ENCODE assay signal across 17 cellular contexts in the genomic region with DNA sequence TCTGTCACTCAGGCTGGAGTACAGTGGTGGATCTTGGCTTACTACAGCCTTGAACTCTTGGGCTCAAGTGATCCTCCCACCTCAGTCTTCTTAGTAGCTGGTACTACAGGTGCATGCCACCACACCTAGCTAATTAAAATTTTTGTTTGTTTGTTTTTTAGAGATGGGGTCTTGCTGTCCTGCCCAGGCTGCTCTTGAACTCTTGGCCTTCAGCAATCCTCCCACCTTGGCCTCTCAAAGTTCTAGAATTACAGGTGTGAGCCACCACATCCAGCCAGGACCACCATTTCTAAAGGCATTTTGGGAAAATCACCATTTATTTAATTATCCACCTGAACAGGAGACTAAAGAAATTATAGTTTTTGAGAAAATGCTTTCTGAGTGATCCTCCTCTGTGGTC.
A peak's percentile ranks its signal among the peaks of the same experiment; 100 is the strongest.
DNase-seq lines count a peak whose midpoint lies in the region; ATAC-seq and TF ChIP-seq lines count a peak whose summit lies in the region.
"Had no signal": no experiment of that assay in that cellular context is flagged by ENCODE, and none has a peak within 500 bp of the region (broad histone marks: within the 10 kb centered on the region; RNA-seq: fewer than 3 reads in every experiment).

No MANE protein-coding gene starts in this region.

- H3K4me1 Mint-ChIP-seq in HFFc6 (ENCODE audit: low read depth): peaks cover 85% of the 10 kb centered on the region
- H3K4me1 Mint-ChIP-seq: CD8-positive, alpha-beta memory T cell had no signal

- H3K36me3 ChIP-seq in brain microvascular endothelial cell (replicated peaks) (no peaks in the 10 kb centered on the region), mesodermal cell (ENCODE audit: control insufficient read depth, insufficient read depth, low read length) (peaks cover 25% of the 10 kb centered on the region), subcutaneous abdominal adipose tissue (ENCODE audit: control insufficient read depth in 5 of 5, insufficient read depth in 5 of 5, low read length in 5 of 5) (peaks cover 0 to 3% (median 0%) of the 10 kb centered on the region in 5 donors), aorta (ENCODE audit: control insufficient read depth in 1 of 2, insufficient read depth in 2 of 2, low read length in 1 of 2) (no peaks in the 10 kb centered on the region)
- H3K36me3 ChIP-seq: BLaER1 treated with 17β-estradiol and CSF1 and Interleukin-3, amounts not matched to agents 10 nM and 100 nM; MG63 had no signal

- no peak overlapping the region; the same call in 1 of the 2 replicates for H3K4me3 Mint-ChIP-seq in HFFc6
- H3K4me3 Mint-ChIP-seq: CD8-positive, alpha-beta memory T cell had no signal

- H3K27me3 ChIP-seq in brain microvascular endothelial cell (replicated peaks) (no peaks in the 10 kb centered on the region), subcutaneous abdominal adipose tissue (ENCODE audit: control insufficient read depth in 5 of 5, insufficient read depth in 4 of 5, low read length in 5 of 5) (no peaks in the 10 kb centered on the region), aorta (ENCODE audit: control insufficient read depth in 1 of 2, insufficient read depth in 2 of 2, low read length in 1 of 2) (no peaks in the 10 kb centered on the region)
- H3K27me3 ChIP-seq: BLaER1 treated with 17β-estradiol and CSF1 and Interleukin-3, amounts not matched to agents 10 nM and 100 nM; MG63 had no signal

- DNase-seq in HFFc6: no peak
- DNase-seq in brain microvascular endothelial cell: no peak
- DNase-seq in EL: no peak
- DNase-seq in aorta: no peak
- DNase-seq: CD8-positive, alpha-beta memory T cell; DMS53; Kasumi-1; NCI-H1048; NCI-H1436; NCI-H1930; NCI-H524 had no signal

- H3K27ac Mint-ChIP-seq in HFFc6: peak overlapping the region; percentile 93

- in situ Hi-C loops in brain microvascular endothelial cell (cut with HindIII; ENCODE audit: low pct_ligation_motif_present, low sequenced_read_pairs): no loop called here

- H3K36me3 Mint-ChIP-seq in HFFc6 (ENCODE audit: low read depth): peaks cover 51% of the 10 kb centered on the region

- H3K4me3 ChIP-seq in brain microvascular endothelial cell (ENCODE audit: low read depth, low read length): no peak overlapping the region
- no peak overlapping the region for H3K4me3 ChIP-seq in mesodermal cell (ENCODE audit: extremely low read depth, insufficient read depth, low read length, poor library complexity, severe bottlenecking)
- no peak overlapping the region for H3K4me3 ChIP-seq in subcutaneous abdominal adipose tissue (ENCODE audit: low read depth in 1 of 5, low read length in 5 of 5)
- no peak overlapping the region for H3K4me3 ChIP-seq in aorta (ENCODE audit: low read length in 2 of 2)
- H3K4me3 ChIP-seq: BLaER1 treated with 17β-estradiol and CSF1 and Interleukin-3, amounts not matched to agents 10 nM and 100 nM; MG63; PC-9 had no signal

- H3K27ac ChIP-seq in brain microvascular endothelial cell: peak overlapping the region; percentile 93
- H3K27ac ChIP-seq in mesodermal cell (ENCODE audit: low read depth, low read length, severe bottlenecking): peak overlapping the region; percentile 74
- H3K27ac ChIP-seq in subcutaneous abdominal adipose tissue (ENCODE audit: low read depth, low read length): peak overlapping the region; percentile 75
- H3K27ac ChIP-seq in aorta (ENCODE audit: low read depth in 1 of 2, low read length in 2 of 2): no peak overlapping the region
- H3K27ac ChIP-seq: BLaER1 treated with 17β-estradiol and CSF1 and Interleukin-3, amounts not matched to agents 10 nM and 100 nM; PC-9 had no signal

- intact Hi-C loops in aorta (cut with DNase I): loop anchor here in 1 of 2 donors (5.0 kb wide), 1 partner anchor 53 kb away; no protein-coding TSS in a partner anchor

- H3K9ac ChIP-seq in subcutaneous abdominal adipose tissue (ENCODE audit: low read length in 5 of 5): no peak overlapping the region
- H3K9ac ChIP-seq: BLaER1 treated with 17β-estradiol and CSF1 and Interleukin-3, amounts not matched to agents 10 nM and 100 nM had no signal

- TF ChIP-seq CTCF in HFFc6 (IDR thresholded peaks at IDR 0.05): no peak
- TF ChIP-seq CTCF in brain microvascular endothelial cell (IDR thresholded peaks at IDR 0.05; ENCODE audit: low read depth, low read length, missing control alignments): no peak

- H3K4me1 ChIP-seq in mesodermal cell (ENCODE audit: control insufficient read depth, insufficient read depth, low read length, poor library complexity, severe bottlenecking) (peaks cover 23% of the 10 kb centered on the region), subcutaneous abdominal adipose tissue (ENCODE audit: control insufficient read depth in 5 of 5, insufficient read depth in 5 of 5, low read length in 5 of 5) (peaks cover 26 to 83% (median 67%) of the 10 kb centered on the region in 5 donors), aorta (ENCODE audit: control insufficient read depth in 1 of 2, insufficient read depth in 2 of 2, low read length in 2 of 2) (peaks cover 3 to 4% of the 10 kb centered on the region in 2 donors)

- H3K9me3 ChIP-seq in mesodermal cell (ENCODE audit: control insufficient read depth, low read length): peaks cover 19% of the 10 kb centered on the region
- no peaks in the 10 kb centered on the region for H3K9me3 ChIP-seq in subcutaneous abdominal adipose tissue (ENCODE audit: control insufficient read depth in 5 of 5, low read length in 5 of 5)
- no peaks in the 10 kb centered on the region for H3K9me3 ChIP-seq in aorta (ENCODE audit: control insufficient read depth, low read length)
- H3K9me3 ChIP-seq: MG63 had no signal

- no peak for ATAC-seq in GM19455 (IDR thresholded peaks at IDR 0.05; ENCODE audit: unreplicated experiment)
- ATAC-seq in aorta (ENCODE audit: low FRiP score): no peak

- no peaks in the 10 kb centered on the region; the same call in 1 of the 2 replicates for H3K27me3 Mint-ChIP-seq in HFFc6 (ENCODE audit: insufficient read depth)

- no peaks in the 10 kb centered on the region; the same call in 1 of the 2 replicates for H3K9me3 Mint-ChIP-seq in HFFc6

Comparison
In these comparisons a context has a peak if more than half of its experiments do, and no peak if none do; other contexts are left out.
1. H3K27ac ChIP-seq: peak in brain microvascular endothelial cell (single experiment), mesodermal cell (single experiment) and subcutaneous abdominal adipose tissue (single experiment); none in aorta (0 of 2).